In the genomic region with DNA sequence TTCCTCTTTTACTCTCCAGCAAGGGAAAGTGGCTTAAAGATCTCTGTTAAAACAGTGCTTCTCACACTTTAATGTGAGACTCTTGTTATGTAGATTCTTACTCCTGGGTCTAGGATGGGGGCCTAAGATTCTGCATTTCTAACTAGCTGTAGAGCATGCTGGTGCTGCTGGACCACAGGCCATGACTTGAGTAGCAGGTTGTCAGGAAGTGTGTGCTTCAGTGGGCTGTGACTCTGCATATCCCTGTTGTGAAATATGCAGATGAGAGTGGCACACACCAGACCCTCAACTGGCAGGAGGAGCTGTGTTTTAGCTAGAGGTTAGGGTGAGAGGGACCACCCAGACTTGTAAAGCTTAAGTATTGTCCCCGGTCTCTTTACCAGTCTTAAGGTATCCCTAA, we compare ENCODE assay signal across 9 cellular contexts.
DNase-seq lines count a peak whose midpoint lies in the region; ATAC-seq lines count a peak whose summit lies in the region.
"Had no signal": no experiment of that assay in that cellular context is flagged by ENCODE, and none has a peak within 500 bp of the region (broad histone marks: within the 10 kb centered on the region; RNA-seq: fewer than 3 reads in every experiment).

No MANE protein-coding gene starts in this region.

- H3K4me3 Mint-ChIP-seq in activated T-cell treated with anti-CD3 and anti-CD28 coated beads, Interleukin-2, amount 50 U/mL, for 4 hours: peak overlapping the region; percentile 65
- peak overlapping the region; percentile 64 for H3K4me3 Mint-ChIP-seq in T-helper 2 cell treated with Interferon-gamma antibody and Interleukin-4, amounts not matched to agents 5 μg/mL and 100 μg/mL, for 36 hours
- H3K4me3 Mint-ChIP-seq in stimulated activated naive CD8-positive, alpha-beta T cell treated with anti-CD3 and anti-CD28 coated beads, Interleukin-15, amount 100 ng/mL, for 72 hours: peak overlapping the region; percentile 63 to 67

- no peaks in the 10 kb centered on the region for H3K27me3 Mint-ChIP-seq in activated T-cell treated with anti-CD3 and anti-CD28 coated beads, Interleukin-2, amount 50 U/mL, for 4 hours (ENCODE audit: low read depth)
- no peaks in the 10 kb centered on the region for H3K27me3 Mint-ChIP-seq in T-helper 2 cell treated with Interferon-gamma antibody and Interleukin-4, amounts not matched to agents 5 μg/mL and 100 μg/mL, for 36 hours (ENCODE audit: low read depth)
- no peaks in the 10 kb centered on the region for H3K27me3 Mint-ChIP-seq in stimulated activated naive CD8-positive, alpha-beta T cell treated with anti-CD3 and anti-CD28 coated beads, Interleukin-15, amount 100 ng/mL, for 72 hours

- no peaks in the 10 kb centered on the region for H3K9me3 Mint-ChIP-seq in activated T-cell treated with anti-CD3 and anti-CD28 coated beads, Interleukin-2, amount 50 U/mL, for 4 hours
- H3K9me3 Mint-ChIP-seq in T-helper 2 cell treated with Interferon-gamma antibody and Interleukin-4, amounts not matched to agents 5 μg/mL and 100 μg/mL, for 36 hours: no peaks in the 10 kb centered on the region
- no peaks in the 10 kb centered on the region for H3K9me3 Mint-ChIP-seq in stimulated activated naive CD8-positive, alpha-beta T cell treated with anti-CD3 and anti-CD28 coated beads, Interleukin-15, amount 100 ng/mL, for 72 hours

- H3K36me3 Mint-ChIP-seq in activated T-cell treated with anti-CD3 and anti-CD28 coated beads, Interleukin-2, amount 50 U/mL, for 4 hours (ENCODE audit: insufficient read depth): no peaks in the 10 kb centered on the region
- H3K36me3 Mint-ChIP-seq in T-helper 2 cell treated with Interferon-gamma antibody and Interleukin-4, amounts not matched to agents 5 μg/mL and 100 μg/mL, for 36 hours (ENCODE audit: low read depth): no peaks in the 10 kb centered on the region

- no peak for DNase-seq in activated T-cell treated with anti-CD3 and anti-CD28 coated beads, Interleukin-2, amount 50 U/mL, for 4 hours
- DNase-seq in activated T-cell treated with anti-CD3 and anti-CD28 coated beads for 4 hours: no peak
- DNase-seq in T-helper 2 cell treated with Interferon-gamma antibody and Interleukin-4, amounts not matched to agents 5 μg/mL and 100 μg/mL, for 36 hours (ENCODE audit: low spot score): no peak
- DNase-seq in glomerular visceral epithelial cell (ENCODE audit: extremely low spot score): peak; percentile 13
- DNase-seq in stimulated activated naive CD8-positive, alpha-beta T cell treated with anti-CD3 and anti-CD28 coated beads, Interleukin-15, amount 100 ng/mL, for 72 hours: peak; percentile 9 to 11
- no peak for DNase-seq in NCI-H1417 treated with DMSO at 0.1 percent for 48 hours (lab: John Stamatoyannopoulos, UW)
- DNase-seq: NCI-H1417 had no signal

- peaks cover 46% of the 10 kb centered on the region for H3K4me1 Mint-ChIP-seq in activated T-cell treated with anti-CD3 and anti-CD28 coated beads, Interleukin-2, amount 50 U/mL, for 4 hours (ENCODE audit: low read depth)
- peaks cover 21% of the 10 kb centered on the region for H3K4me1 Mint-ChIP-seq in T-helper 2 cell treated with Interferon-gamma antibody and Interleukin-4, amounts not matched to agents 5 μg/mL and 100 μg/mL, for 36 hours (ENCODE audit: low read depth)
- H3K4me1 Mint-ChIP-seq in stimulated activated naive CD8-positive, alpha-beta T cell treated with anti-CD3 and anti-CD28 coated beads, Interleukin-15, amount 100 ng/mL, for 72 hours: peaks cover 34% of the 10 kb centered on the region

- peak in 1 of 2 donors; percentile 43 for ATAC-seq in activated T-cell treated with anti-CD3 and anti-CD28 coated beads, Interleukin-2, amount 50 U/mL, for 4 hours
- peak; percentile 82 for ATAC-seq in stimulated activated naive CD8-positive, alpha-beta T cell treated with anti-CD3 and anti-CD28 coated beads, Interleukin-15, amount 100 ng/mL, for 72 hours
- ATAC-seq in HG03095 (IDR thresholded peaks at IDR 0.05; ENCODE audit: unreplicated experiment): no peak
- no peak for ATAC-seq in GM19463 (IDR thresholded peaks at IDR 0.05; ENCODE audit: unreplicated experiment)

- peak overlapping the region; percentile 64 for H3K27ac Mint-ChIP-seq in T-helper 2 cell treated with Interferon-gamma antibody and Interleukin-4, amounts not matched to agents 5 μg/mL and 100 μg/mL, for 36 hours
- peak overlapping the region; percentile 89 to 97 for H3K27ac Mint-ChIP-seq in stimulated activated naive CD8-positive, alpha-beta T cell treated with anti-CD3 and anti-CD28 coated beads, Interleukin-15, amount 100 ng/mL, for 72 hours

Comparison
In these comparisons a context has a peak if more than half of its experiments do, and no peak if none do; other contexts are left out.
1. DNase-seq: peak in glomerular visceral epithelial cell (single experiment) and stimulated activated naive CD8-positive, alpha-beta T cell treated with anti-CD3 and anti-CD28 coated beads, Interleukin-15, amount 100 ng/mL, for 72 hours (2 of 2); none in activated T-cell treated with anti-CD3 and anti-CD28 coated beads, Interleukin-2, amount 50 U/mL, for 4 hours (single experiment), activated T-cell treated with anti-CD3 and anti-CD28 coated beads for 4 hours (single experiment), T-helper 2 cell treated with Interferon-gamma antibody and Interleukin-4, amounts not matched to agents 5 μg/mL and 100 μg/mL, for 36 hours (single experiment) and NCI-H1417 treated with DMSO at 0.1 percent for 48 hours (single experiment).
2. Peak in every context shown above with its lines, with median percentiles within 50 percentile points of each other: H3K4me3 Mint-ChIP-seq.